ENCODE assay signal across 13 cellular contexts in the genomic region with DNA sequence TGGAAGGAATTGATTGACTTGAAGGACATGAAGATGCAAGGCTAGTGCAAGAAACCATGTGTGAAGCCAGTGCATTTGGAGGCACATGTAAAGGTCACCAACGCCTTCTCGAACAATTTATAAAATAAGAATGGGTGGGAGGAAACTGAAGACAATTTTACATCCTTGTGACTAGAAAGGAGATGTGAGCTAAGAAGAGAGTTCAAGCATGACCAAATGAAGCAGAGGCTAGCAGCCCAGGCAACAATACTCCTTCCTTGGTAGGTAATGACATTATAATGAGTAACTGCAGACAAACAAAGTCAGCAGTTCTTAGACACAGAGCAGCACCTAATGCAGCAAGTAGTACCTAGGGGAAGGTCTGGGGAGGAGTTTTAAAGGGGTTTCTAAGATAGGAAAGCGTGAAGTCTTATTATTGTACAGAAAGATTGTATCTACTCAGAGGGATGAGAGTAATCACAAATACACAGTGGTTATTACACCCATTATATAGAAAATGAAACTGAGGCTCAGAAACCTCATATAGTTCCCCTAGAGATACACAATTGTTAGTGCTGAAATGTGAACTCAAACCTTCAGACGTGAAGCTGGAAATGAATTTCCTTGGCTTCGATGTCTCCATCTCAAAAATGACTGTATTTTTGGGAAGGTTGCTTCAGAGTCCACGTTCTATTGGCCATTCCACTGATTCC. TPM values are rescaled to one million over a fixed set of nuclear protein-coding genes. Genes with fewer than 3 reads are reported as not detected.
A peak's percentile ranks its signal among the peaks of the same experiment; 100 is the strongest.
DNase-seq lines count a peak whose midpoint lies in the region; ATAC-seq lines count a peak whose summit lies in the region.
"Had no signal": no experiment of that assay in that cellular context is flagged by ENCODE, and none has a peak within 500 bp of the region (broad histone marks: within the 10 kb centered on the region; RNA-seq: fewer than 3 reads in every experiment).

No MANE protein-coding gene starts in this region.

- H3K9me3 Mint-ChIP-seq in activated naive CD8-positive, alpha-beta T cell treated with anti-CD3 and anti-CD28 coated beads, Interleukin-2, amount 50 U/mL, for 24 hours = no peaks in the 10 kb centered on the region
- H3K9me3 Mint-ChIP-seq in activated naive CD8-positive, alpha-beta T cell treated with anti-CD3 and anti-CD28 coated beads for 36 hours = no peaks in the 10 kb centered on the region
- H3K9me3 Mint-ChIP-seq in stimulated activated naive B cell treated with anti-CD40 and anti-IgM and Interleukin-4, amounts not matched to agents 10 μg/mL and 1 μg/mL and 100 μg/mL, for 72 hours = peaks cover 2 to 4% of the 10 kb centered on the region in 2 donors
- H3K9me3 Mint-ChIP-seq in activated naive CD4-positive, alpha-beta T cell treated with anti-CD3 and anti-CD28 coated beads, Interleukin-2, amount 50 U/mL, for 72 hours = peaks cover 0 to 7% of the 10 kb centered on the region in 2 donors

- no peaks in the 10 kb centered on the region for H3K36me3 Mint-ChIP-seq in activated naive CD8-positive, alpha-beta T cell treated with anti-CD3 and anti-CD28 coated beads, Interleukin-2, amount 50 U/mL, for 24 hours (ENCODE audit: low read depth)
- H3K36me3 Mint-ChIP-seq in activated naive CD8-positive, alpha-beta T cell treated with anti-CD3 and anti-CD28 coated beads for 36 hours = no peaks in the 10 kb centered on the region
- peaks cover 0 to 3% of the 10 kb centered on the region in 2 donors for H3K36me3 Mint-ChIP-seq in stimulated activated naive B cell treated with anti-CD40 and anti-IgM and Interleukin-4, amounts not matched to agents 10 μg/mL and 1 μg/mL and 100 μg/mL, for 72 hours
- H3K36me3 Mint-ChIP-seq in activated naive CD4-positive, alpha-beta T cell treated with anti-CD3 and anti-CD28 coated beads, Interleukin-2, amount 50 U/mL, for 72 hours = no peaks in the 10 kb centered on the region

- DNase-seq in activated naive CD8-positive, alpha-beta T cell treated with anti-CD3 and anti-CD28 coated beads, Interleukin-2, amount 50 U/mL, for 24 hours = no peak
- DNase-seq in activated naive CD8-positive, alpha-beta T cell treated with anti-CD3 and anti-CD28 coated beads for 36 hours = no peak
- DNase-seq in stimulated activated naive B cell treated with anti-CD40 and anti-IgM and Interleukin-4, amounts not matched to agents 10 μg/mL and 1 μg/mL and 100 μg/mL, for 72 hours = peak; percentile 21
- no peak for DNase-seq in activated naive CD4-positive, alpha-beta T cell treated with anti-CD3 and anti-CD28 coated beads, Interleukin-2, amount 50 U/mL, for 72 hours (ENCODE audit: low spot score in 2 of 2)
- DNase-seq in RPMI8226 = no peak
- DNase-seq in glomerular visceral epithelial cell (ENCODE audit: extremely low spot score) = no peak
- DNase-seq: GF-D8, midbrain, NCI-H526, sigmoid colon had no signal

- no peaks in the 10 kb centered on the region for H3K27me3 Mint-ChIP-seq in activated naive CD8-positive, alpha-beta T cell treated with anti-CD3 and anti-CD28 coated beads, Interleukin-2, amount 50 U/mL, for 24 hours
- no peaks in the 10 kb centered on the region for H3K27me3 Mint-ChIP-seq in activated naive CD8-positive, alpha-beta T cell treated with anti-CD3 and anti-CD28 coated beads for 36 hours
- H3K27me3 Mint-ChIP-seq in stimulated activated naive B cell treated with anti-CD40 and anti-IgM and Interleukin-4, amounts not matched to agents 10 μg/mL and 1 μg/mL and 100 μg/mL, for 72 hours = peaks cover 0 to 4% of the 10 kb centered on the region in 2 donors

- peak; percentile 36 for ATAC-seq in activated naive CD8-positive, alpha-beta T cell treated with anti-CD3 and anti-CD28 coated beads, Interleukin-2, amount 50 U/mL, for 24 hours
- peak; percentile 47 for ATAC-seq in GM21737 (IDR thresholded peaks at IDR 0.05; ENCODE audit: unreplicated experiment)
- ATAC-seq in HG03442 (IDR thresholded peaks at IDR 0.05; ENCODE audit: unreplicated experiment) = peak; percentile 71
- ATAC-seq in stimulated activated naive B cell treated with anti-CD40 and anti-IgM and Interleukin-4, amounts not matched to agents 10 μg/mL and 1 μg/mL and 100 μg/mL, for 72 hours (replicated peaks) = peak; percentile 96 to 98
- ATAC-seq in activated naive CD4-positive, alpha-beta T cell treated with anti-CD3 and anti-CD28 coated beads, Interleukin-2, amount 50 U/mL, for 72 hours = no peak

- H3K4me1 Mint-ChIP-seq in activated naive CD8-positive, alpha-beta T cell treated with anti-CD3 and anti-CD28 coated beads, Interleukin-2, amount 50 U/mL, for 24 hours = peaks cover 13% of the 10 kb centered on the region
- no peaks in the 10 kb centered on the region for H3K4me1 Mint-ChIP-seq in activated naive CD8-positive, alpha-beta T cell treated with anti-CD3 and anti-CD28 coated beads for 36 hours
- peaks cover 11 to 12% of the 10 kb centered on the region in 2 donors for H3K4me1 Mint-ChIP-seq in stimulated activated naive B cell treated with anti-CD40 and anti-IgM and Interleukin-4, amounts not matched to agents 10 μg/mL and 1 μg/mL and 100 μg/mL, for 72 hours

- peak overlapping the region; percentile 17 for H3K27ac Mint-ChIP-seq in activated naive CD8-positive, alpha-beta T cell treated with anti-CD3 and anti-CD28 coated beads, Interleukin-2, amount 50 U/mL, for 24 hours
- H3K27ac Mint-ChIP-seq in activated naive CD8-positive, alpha-beta T cell treated with anti-CD3 and anti-CD28 coated beads for 36 hours = no peak overlapping the region
- H3K27ac Mint-ChIP-seq in stimulated activated naive B cell treated with anti-CD40 and anti-IgM and Interleukin-4, amounts not matched to agents 10 μg/mL and 1 μg/mL and 100 μg/mL, for 72 hours = peak overlapping the region; percentile 92
- H3K27ac Mint-ChIP-seq in activated naive CD4-positive, alpha-beta T cell treated with anti-CD3 and anti-CD28 coated beads, Interleukin-2, amount 50 U/mL, for 72 hours = no peak overlapping the region

- H3K4me3 Mint-ChIP-seq in activated naive CD8-positive, alpha-beta T cell treated with anti-CD3 and anti-CD28 coated beads, Interleukin-2, amount 50 U/mL, for 24 hours = peak overlapping the region; percentile 5
- H3K4me3 Mint-ChIP-seq in activated naive CD8-positive, alpha-beta T cell treated with anti-CD3 and anti-CD28 coated beads for 36 hours = no peak overlapping the region
- H3K4me3 Mint-ChIP-seq in stimulated activated naive B cell treated with anti-CD40 and anti-IgM and Interleukin-4, amounts not matched to agents 10 μg/mL and 1 μg/mL and 100 μg/mL, for 72 hours = peak overlapping the region; percentile 28 to 37

RNA-seq across cellular contexts. Expression of gene ATXN3L, which starts 56.1 kb away (rescaled TPM):
- not detected for total RNA-seq in activated naive CD8-positive, alpha-beta T cell treated with anti-CD3 and anti-CD28 coated beads for 36 hours
- not detected for total RNA-seq in activated naive CD4-positive, alpha-beta T cell treated with anti-CD3 and anti-CD28 coated beads, Interleukin-2, amount 50 U/mL, for 72 hours
- total RNA-seq: M059J, sigmoid colon had no signal

Comparison
In these comparisons a context has a peak if more than half of its experiments do, and no peak if none do; other contexts are left out.
1. H3K27ac Mint-ChIP-seq: peak in activated naive CD8-positive, alpha-beta T cell treated with anti-CD3 and anti-CD28 coated beads, Interleukin-2, amount 50 U/mL, for 24 hours (single experiment) and stimulated activated naive B cell treated with anti-CD40 and anti-IgM and Interleukin-4, amounts not matched to agents 10 μg/mL and 1 μg/mL and 100 μg/mL, for 72 hours (single experiment); none in activated naive CD8-positive, alpha-beta T cell treated with anti-CD3 and anti-CD28 coated beads for 36 hours (single experiment) and activated naive CD4-positive, alpha-beta T cell treated with anti-CD3 and anti-CD28 coated beads, Interleukin-2, amount 50 U/mL, for 72 hours (0 of 2).
2. ATAC-seq: peak in activated naive CD8-positive, alpha-beta T cell treated with anti-CD3 and anti-CD28 coated beads, Interleukin-2, amount 50 U/mL, for 24 hours (single experiment), GM21737 (single experiment), HG03442 (single experiment) and stimulated activated naive B cell treated with anti-CD40 and anti-IgM and Interleukin-4, amounts not matched to agents 10 μg/mL and 1 μg/mL and 100 μg/mL, for 72 hours (2 of 2); none in activated naive CD4-positive, alpha-beta T cell treated with anti-CD3 and anti-CD28 coated beads, Interleukin-2, amount 50 U/mL, for 72 hours (0 of 2).